Comparison of ENCODE assay signal across 9 cellular contexts in the genomic region with DNA sequence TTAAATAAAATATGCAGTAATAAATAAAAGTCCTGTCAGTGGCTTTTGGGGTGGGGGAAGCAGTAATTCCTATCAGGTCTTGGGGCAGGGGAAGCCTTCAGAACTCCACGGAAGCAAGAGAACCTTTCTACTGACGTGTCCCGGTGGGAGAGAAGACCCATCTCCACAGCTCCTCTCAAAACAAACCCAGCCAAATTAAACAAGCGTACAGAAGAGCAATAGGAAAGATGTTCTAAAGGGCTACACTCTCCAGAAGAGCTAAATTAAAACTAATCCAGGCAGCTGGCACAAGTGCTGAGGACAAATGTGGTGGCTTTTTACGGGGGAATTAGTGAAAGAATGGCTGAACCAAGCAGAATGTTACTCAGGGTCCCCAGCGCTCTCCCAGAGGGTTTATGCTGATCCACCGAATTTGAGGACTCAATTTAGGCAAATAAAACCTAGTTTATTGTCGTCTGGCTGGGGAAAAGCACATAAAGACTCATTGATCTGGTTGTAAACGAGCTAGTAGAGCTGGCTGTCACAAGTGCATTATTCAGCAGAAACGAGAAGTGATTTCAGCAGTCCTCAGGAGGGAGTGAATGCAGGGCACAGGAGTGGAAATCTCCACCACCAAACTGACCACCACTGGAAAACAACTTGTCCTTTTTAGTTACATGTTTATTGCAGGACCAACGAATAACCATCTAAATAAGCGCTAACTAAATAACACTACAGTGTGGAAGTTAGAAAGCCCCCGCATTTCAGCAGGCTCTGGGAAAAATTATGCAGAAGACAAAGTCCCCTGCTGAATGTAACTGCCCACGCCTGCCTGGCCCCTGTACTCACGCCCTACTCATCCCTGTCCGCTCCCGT. TPM values are rescaled to one million over a fixed set of nuclear protein-coding genes. Genes with fewer than 3 reads are reported as not detected.
DNase-seq lines count a peak whose midpoint lies in the region; ATAC-seq and TF ChIP-seq lines count a peak whose summit lies in the region.
"Had no signal": no experiment of that assay in that cellular context is flagged by ENCODE, and none has a peak within 500 bp of the region (broad histone marks: within the 10 kb centered on the region; RNA-seq: fewer than 3 reads in every experiment).

No MANE protein-coding gene starts in this region.

- H3K36me3 ChIP-seq in ovary = no peaks in the 10 kb centered on the region

- peak overlapping the region; percentile 17 to 93 (median 83) for H3K27ac ChIP-seq in dorsolateral prefrontal cortex
- no peak overlapping the region for H3K27ac ChIP-seq in ovary

- no peaks in the 10 kb centered on the region for H3K4me1 ChIP-seq in ovary (ENCODE audit: insufficient read depth)

- H3K4me3 ChIP-seq in dorsolateral prefrontal cortex = peak overlapping the region in 57 of 59 donors; percentile 2 to 57 (median 36)
- peak overlapping the region; percentile 3 for H3K4me3 ChIP-seq in ovary

- DNase-seq in DMS79 (lab: John Stamatoyannopoulos, UW) = peak; percentile 31
- DNase-seq in NCI-H146 treated with DMSO at 0.1 percent for 48 hours (lab: John Stamatoyannopoulos, UW; ENCODE audit: unreplicated experiment) = peak; percentile 33
- DNase-seq in dorsolateral prefrontal cortex = peak in 2 of 10 donors; percentile 29 to 55
- no peak for DNase-seq in ovary
- DNase-seq in KG1 (lab: John Stamatoyannopoulos, UW) = no peak
- DNase-seq in GM13976 (ENCODE audit: low spot score) = no peak
- no peak for DNase-seq in NCI-H187 treated with DMSO at 0.1 percent for 48 hours (lab: John Stamatoyannopoulos, UW)

- TF ChIP-seq CTCF in dorsolateral prefrontal cortex (IDR thresholded peaks at IDR 0.05 in 54 of 56, conservative IDR thresholded peaks at IDR 0.05 in 2 of 56; ENCODE audit: low read depth in 1 of 56, partially characterized antibody in 56 of 56) = peak in 3 of 56 donors; percentile 9 to 11 (median 10)
- no peak for TF ChIP-seq CTCF in ovary (IDR thresholded peaks at IDR 0.05)
- TF ChIP-seq CTCF in GM13976 (IDR thresholded peaks at IDR 0.05; ENCODE audit: borderline replicate concordance, control extremely low read depth, extremely low read depth, insufficient read depth, missing control alignments) = no peak

- TF ChIP-seq POLR2A in ovary (IDR thresholded peaks at IDR 0.05) = no peak

- H3K9me3 ChIP-seq in ovary = no peaks in the 10 kb centered on the region

- intact Hi-C loops in dorsolateral prefrontal cortex (cut with DNase I) = no loop called here
- intact Hi-C loops in ovary (cut with DNase I) = no loop called here

- TF ChIP-seq EP300 in ovary (IDR thresholded peaks at IDR 0.05) = no peak

- in situ Hi-C loops in GM13976 (cut with MboI; ENCODE audit: low sequenced_read_pairs, unreplicated experiment) = no loop called here

- WGBS in ovary, 3 donors = 7 to 11% (median 10%) methylated on average over 17 of the region's 17 CpGs

- no peak for ATAC-seq in HG03039 (IDR thresholded peaks at IDR 0.05; ENCODE audit: unreplicated experiment)

- no peaks in the 10 kb centered on the region for H3K27me3 ChIP-seq in dorsolateral prefrontal cortex
- H3K27me3 ChIP-seq in ovary = no peaks in the 10 kb centered on the region

RNA-seq across cellular contexts. Expression of gene BFSP2, which starts 13.5 kb away (rescaled TPM):
- total RNA-seq in dorsolateral prefrontal cortex (1 to 10 TPM in 19 of 120 experiments, under 1 TPM in 4, not detected in 97; 0.69 to 3.3 (median 1.4) TPM), ovary (not detected)
- polyA plus RNA-seq in ovary = not detected
- total RNA-seq: bronchial epithelial cell had no signal

Comparison
In these comparisons a context has a peak if more than half of its experiments do, and no peak if none do; other contexts are left out.
1. DNase-seq: peak in DMS79 (single experiment) and NCI-H146 treated with DMSO at 0.1 percent for 48 hours (single experiment); none in ovary (0 of 5), KG1 (single experiment), GM13976 (single experiment) and NCI-H187 treated with DMSO at 0.1 percent for 48 hours (single experiment).
2. H3K27ac ChIP-seq: peak in dorsolateral prefrontal cortex (59 of 59); none in ovary (0 of 2).